Comparison of ENCODE assay signal across 23 cellular contexts in genomic region chr15:63395730-63396545, GRCh38. TPM values are rescaled to one million over a fixed set of nuclear protein-coding genes. Genes with fewer than 3 reads are reported as not detected.
DNase-seq lines count a peak whose midpoint lies in the region; ATAC-seq and TF ChIP-seq lines count a peak whose summit lies in the region.
"Had no signal": no experiment of that assay in that cellular context is flagged by ENCODE, and none has a peak within 500 bp of the region (broad histone marks: within the 10 kb centered on the region; RNA-seq: fewer than 3 reads in every experiment).

No MANE protein-coding gene starts in this region.

- H4K5ac ChIP-seq in H9 (ENCODE audit: insufficient read length, low read depth, low read length): no peak overlapping the region

- no peaks in the 10 kb centered on the region for H3K23me2 ChIP-seq in H9 (ENCODE audit: insufficient read length, low read depth, low read length, poor library complexity, severe bottlenecking)

- no peak for TF ChIP-seq CTCF in body of pancreas (IDR thresholded peaks at IDR 0.05)
- no peak for TF ChIP-seq CTCF in H9 (conservative IDR thresholded peaks at IDR 0.05)

- peak overlapping the region in 1 of 8 donors; percentile 16 for H3K27ac Mint-ChIP-seq in CD8-positive, alpha-beta memory T cell
- 0 out of 7 replicates have a peak overlapping the region, but pooled peaks of 1 of the 3 experiments have one; percentile 18 for H3K27ac Mint-ChIP-seq in H9
- H3K27ac Mint-ChIP-seq in activated naive CD8-positive, alpha-beta T cell treated with anti-CD3 and anti-CD28 coated beads, Interleukin-2, amount 50 U/mL, for 24 hours: no peak overlapping the region
- H3K27ac Mint-ChIP-seq: mesothelial cell of epicardium; stimulated activated memory B cell treated with anti-CD40 and anti-IgM and Interleukin-4, amounts not matched to agents 10 μg/mL and 1 μg/mL and 100 μg/mL, for 72 hours; T-cell had no signal

- H3K14ac ChIP-seq in H9 (ENCODE audit: insufficient read depth, low read length): no peak overlapping the region

- no peak overlapping the region for H2BK120ac ChIP-seq in H9 (ENCODE audit: low read depth, low read length, poor library complexity, severe bottlenecking)

- no peak for TF ChIP-seq POLR2A in body of pancreas (IDR thresholded peaks at IDR 0.05)

- no peaks in the 10 kb centered on the region for H3K9me3 ChIP-seq in CD8-positive, alpha-beta memory T cell (ENCODE audit: low read length)
- H3K9me3 ChIP-seq in HUES48 (ENCODE audit: control insufficient read depth, insufficient read depth, low read length) (no peaks in the 10 kb centered on the region), body of pancreas (no peaks in the 10 kb centered on the region), mucosa of rectum (ENCODE audit: control insufficient read depth in 2 of 2, low read length in 2 of 2) (no peaks in the 10 kb centered on the region), H9 (ENCODE audit: control insufficient read depth, low read depth, low read length) (no peaks in the 10 kb centered on the region)
- H3K9me3 ChIP-seq: ascending aorta, SJSA1, suprapubic skin, uterus had no signal

- 77 to 79% methylated on average over 8 to 9 of the region's 9 CpGs for WGBS in body of pancreas, 2 donors
- no CpG with 5 or more reads among the region's 9 CpGs for WGBS in H9 (ENCODE audit: extremely low coverage, insufficient read length, low lambda C conversion rate)

- peak; percentile 13 for ATAC-seq in body of pancreas
- ATAC-seq in activated naive CD8-positive, alpha-beta T cell treated with anti-CD3 and anti-CD28 coated beads, Interleukin-2, amount 50 U/mL, for 24 hours: no peak
- ATAC-seq: naive thymus-derived CD8-positive, alpha-beta T cell; stimulated activated memory B cell treated with anti-CD40 and anti-IgM and Interleukin-4, amounts not matched to agents 10 μg/mL and 1 μg/mL and 100 μg/mL, for 72 hours; T-cell had no signal

- no peaks in the 10 kb centered on the region for H3K4me1 ChIP-seq in CD8-positive, alpha-beta memory T cell (ENCODE audit: insufficient read depth, low read length)
- H3K4me1 ChIP-seq in HUES48 (ENCODE audit: control insufficient read depth, insufficient read depth, low read length) (peaks cover 10% of the 10 kb centered on the region), body of pancreas (peaks cover 48% of the 10 kb centered on the region), mucosa of rectum (ENCODE audit: control insufficient read depth in 2 of 2, insufficient read depth in 2 of 2, low read length in 2 of 2) (peaks cover 5 to 9% of the 10 kb centered on the region in 2 donors), H9 (ENCODE audit: insufficient read depth, low read length) (peaks cover 4% of the 10 kb centered on the region; the same call in 1 of the 2 replicates)
- H3K4me1 ChIP-seq: ascending aorta, SJSA1, uterus had no signal

- POLR2A ChIA-PET in CD8-positive, alpha-beta memory T cell (lab: Charles Lee): no interaction called here

- intact Hi-C loops in body of pancreas (cut with DNase I): no loop called here

- no peak for DNase-seq in CD8-positive, alpha-beta memory T cell
- DNase-seq in body of pancreas: no peak
- no peak for DNase-seq in H9
- no peak for DNase-seq in amygdala (lab: John Stamatoyannopoulos, UW)
- no peak for DNase-seq in activated naive CD8-positive, alpha-beta T cell treated with anti-CD3 and anti-CD28 coated beads, Interleukin-2, amount 50 U/mL, for 24 hours
- DNase-seq: dorsolateral prefrontal cortex; head of caudate nucleus; naive thymus-derived CD8-positive, alpha-beta T cell; NCI-H1417 treated with DMSO at 0.1 percent for 48 hours; NCI-H446 treated with DMSO at 0.1 percent for 48 hours; stimulated activated CD4-positive, alpha-beta T cell treated with anti-CD3 and anti-CD28 coated beads, Interleukin-2, amount 100 ng/mL, for 48 hours; T-cell; uterus had no signal

- CTCF ChIA-PET in CD8-positive, alpha-beta memory T cell (lab: Charles Lee): no interaction called here

- H3K56ac ChIP-seq in H9 (ENCODE audit: insufficient read length, low read depth, low read length): no peak overlapping the region

- H3K9ac ChIP-seq in HUES48 (ENCODE audit: low read depth, low read length) (no peak overlapping the region), mucosa of rectum (ENCODE audit: low read depth in 1 of 2, low read length in 2 of 2) (no peak overlapping the region), H9 (ENCODE audit: extremely low read depth, insufficient read length, low read length) (no peak overlapping the region)

- H3K9me3 Mint-ChIP-seq in CD8-positive, alpha-beta memory T cell: no peaks in the 10 kb centered on the region
- H3K9me3 Mint-ChIP-seq in H9: no peaks in the 10 kb centered on the region; a peak in 1 of 5 replicates
- no peaks in the 10 kb centered on the region for H3K9me3 Mint-ChIP-seq in activated naive CD8-positive, alpha-beta T cell treated with anti-CD3 and anti-CD28 coated beads, Interleukin-2, amount 50 U/mL, for 24 hours
- H3K9me3 Mint-ChIP-seq: CD14-positive monocyte; central memory CD8-positive, alpha-beta T cell; mesothelial cell of epicardium; naive thymus-derived CD8-positive, alpha-beta T cell; stimulated activated memory B cell treated with anti-CD40 and anti-IgM and Interleukin-4, amounts not matched to agents 10 μg/mL and 1 μg/mL and 100 μg/mL, for 72 hours; T-cell had no signal

- H3K4me2 ChIP-seq in H9 (ENCODE audit: insufficient read depth, insufficient read length, low read length): no peak overlapping the region

- peaks cover 6 to 8% (median 7%) of the 10 kb centered on the region in 3 donors for H3K4me1 Mint-ChIP-seq in CD8-positive, alpha-beta memory T cell
- peaks cover 21 to 23% of the 10 kb centered on the region in 2 experiments for H3K4me1 Mint-ChIP-seq in H9
- H3K4me1 Mint-ChIP-seq in activated naive CD8-positive, alpha-beta T cell treated with anti-CD3 and anti-CD28 coated beads, Interleukin-2, amount 50 U/mL, for 24 hours: peaks cover 14% of the 10 kb centered on the region
- H3K4me1 Mint-ChIP-seq: stimulated activated memory B cell treated with anti-CD40 and anti-IgM and Interleukin-4, amounts not matched to agents 10 μg/mL and 1 μg/mL and 100 μg/mL, for 72 hours had no signal

- no peak overlapping the region for H3K4me3 ChIP-seq in CD8-positive, alpha-beta memory T cell (ENCODE audit: low read length)
- no peak overlapping the region for H3K4me3 ChIP-seq in HUES48 (ENCODE audit: low read depth, low read length)
- H3K4me3 ChIP-seq in body of pancreas: no peak overlapping the region
- no peak overlapping the region for H3K4me3 ChIP-seq in mucosa of rectum (ENCODE audit: low read length in 2 of 2)
- H3K4me3 ChIP-seq: ascending aorta, dorsolateral prefrontal cortex, SJSA1, suprapubic skin, uterus had no signal

- H2BK20ac ChIP-seq in H9 (ENCODE audit: low read depth, low read length, poor library complexity, severe bottlenecking): no peak overlapping the region

- no peak overlapping the region for H4K91ac ChIP-seq in H9 (ENCODE audit: insufficient read length, low read depth, low read length)

- no peaks in the 10 kb centered on the region for H4K20me1 ChIP-seq in H9 (ENCODE audit: control insufficient read depth, insufficient read depth, insufficient read length)

- H3K79me1 ChIP-seq in H9 (ENCODE audit: insufficient read depth, low read depth, low read length, poor library complexity, severe bottlenecking): no peaks in the 10 kb centered on the region

- no peak overlapping the region for H2BK15ac ChIP-seq in H9 (ENCODE audit: low read depth, low read length)

- H3K4ac ChIP-seq in H9 (ENCODE audit: low read depth, low read length): no peak overlapping the region

- H3K4me3 Mint-ChIP-seq in CD8-positive, alpha-beta memory T cell: no peak overlapping the region
- no peak overlapping the region for H3K4me3 Mint-ChIP-seq in H9
- H3K4me3 Mint-ChIP-seq in activated naive CD8-positive, alpha-beta T cell treated with anti-CD3 and anti-CD28 coated beads, Interleukin-2, amount 50 U/mL, for 24 hours: no peak overlapping the region
- H3K4me3 Mint-ChIP-seq: CD14-positive monocyte; central memory CD8-positive, alpha-beta T cell; mesothelial cell of epicardium; naive thymus-derived CD8-positive, alpha-beta T cell; stimulated activated memory B cell treated with anti-CD40 and anti-IgM and Interleukin-4, amounts not matched to agents 10 μg/mL and 1 μg/mL and 100 μg/mL, for 72 hours; T-cell had no signal

- no peaks in the 10 kb centered on the region for H3K27me3 ChIP-seq in CD8-positive, alpha-beta memory T cell (ENCODE audit: insufficient read depth, low read length, poor library complexity, severe bottlenecking)
- H3K27me3 ChIP-seq in HUES48 (ENCODE audit: control insufficient read depth, insufficient read depth, low read length) (peaks cover 16% of the 10 kb centered on the region), body of pancreas (no peaks in the 10 kb centered on the region), mucosa of rectum (ENCODE audit: control insufficient read depth in 2 of 2, insufficient read depth in 2 of 2, low read length in 2 of 2) (no peaks in the 10 kb centered on the region), H9 (ENCODE audit: insufficient read depth, low read length) (peaks cover 7% of the 10 kb centered on the region; the same call in 1 of the 2 replicates)
- H3K27me3 ChIP-seq: ascending aorta, SJSA1, suprapubic skin, uterus had no signal

- no peaks in the 10 kb centered on the region for H3K36me3 ChIP-seq in CD8-positive, alpha-beta memory T cell (ENCODE audit: insufficient read depth, low read length)
- no peaks in the 10 kb centered on the region for H3K36me3 ChIP-seq in HUES48 (ENCODE audit: control insufficient read depth, insufficient read depth, low read length)
- no peaks in the 10 kb centered on the region for H3K36me3 ChIP-seq in body of pancreas (replicated peaks in 1 of 2; ENCODE audit: insufficient read depth in 1 of 2, low read depth in 2 of 2)
- peaks cover 0 to 6% of the 10 kb centered on the region in 2 donors for H3K36me3 ChIP-seq in mucosa of rectum (ENCODE audit: control insufficient read depth in 2 of 2, insufficient read depth in 2 of 2, low read length in 2 of 2)
- H3K36me3 ChIP-seq: ascending aorta, SJSA1, suprapubic skin, uterus had no signal

- H2AK5ac ChIP-seq in H9 (ENCODE audit: insufficient read length, low read length): no peak overlapping the region

- H2BK5ac ChIP-seq in H9 (ENCODE audit: insufficient read length, low read length): no peak overlapping the region

- H3K27me3 Mint-ChIP-seq in CD8-positive, alpha-beta memory T cell: peaks cover 9 to 57% of the 10 kb centered on the region in 2 donors
- peaks cover 80% of the 10 kb centered on the region for H3K27me3 Mint-ChIP-seq in H9 (ENCODE audit: low read depth)
- H3K27me3 Mint-ChIP-seq in activated naive CD8-positive, alpha-beta T cell treated with anti-CD3 and anti-CD28 coated beads, Interleukin-2, amount 50 U/mL, for 24 hours: peaks cover 11% of the 10 kb centered on the region

- H3K18ac ChIP-seq in H9 (ENCODE audit: insufficient read length, low read depth, low read length): no peak overlapping the region

- no peak overlapping the region for H3K23ac ChIP-seq in H9 (ENCODE audit: insufficient read length, low read depth, low read length)

- H4K8ac ChIP-seq in H9 (replicated peaks; ENCODE audit: insufficient read length, low read depth, low read length): no peak overlapping the region

- peak overlapping the region; percentile 71 for H3K27ac ChIP-seq in CD8-positive, alpha-beta memory T cell (ENCODE audit: low read depth, low read length)
- H3K27ac ChIP-seq in HUES48 (ENCODE audit: low read depth, low read length): peak overlapping the region; percentile 56
- peak overlapping the region in 3 of 4 donors; percentile 52 to 68 (median 55) for H3K27ac ChIP-seq in body of pancreas
- peak overlapping the region; percentile 17 to 43 for H3K27ac ChIP-seq in mucosa of rectum (ENCODE audit: low read depth in 2 of 2, low read length in 2 of 2)
- no peak overlapping the region for H3K27ac ChIP-seq in H9 (ENCODE audit: insufficient read length, low read depth, low read length)
- H3K27ac ChIP-seq: ascending aorta, dorsolateral prefrontal cortex, SJSA1, suprapubic skin, uterus had no signal

- H3K36me3 Mint-ChIP-seq in CD8-positive, alpha-beta memory T cell: no peaks in the 10 kb centered on the region
- no peaks in the 10 kb centered on the region for H3K36me3 Mint-ChIP-seq in H9 (ENCODE audit: insufficient read depth in 1 of 3, low read depth in 3 of 3)
- H3K36me3 Mint-ChIP-seq in activated naive CD8-positive, alpha-beta T cell treated with anti-CD3 and anti-CD28 coated beads, Interleukin-2, amount 50 U/mL, for 24 hours (ENCODE audit: low read depth): no peaks in the 10 kb centered on the region
- H3K36me3 Mint-ChIP-seq: activated naive CD4-positive, alpha-beta T cell treated with anti-CD3 and anti-CD28 coated beads, Interleukin-2, amount 50 U/mL, for 72 hours; CD14-positive monocyte; mesothelial cell of epicardium; naive thymus-derived CD8-positive, alpha-beta T cell; stimulated activated memory B cell treated with anti-CD40 and anti-IgM and Interleukin-4, amounts not matched to agents 10 μg/mL and 1 μg/mL and 100 μg/mL, for 72 hours; T-cell had no signal

- no peak overlapping the region for H3T11ph ChIP-seq in H9 (ENCODE audit: low read length)

- no peak overlapping the region for H2BK12ac ChIP-seq in H9 (ENCODE audit: insufficient read length, low read depth, low read length)

- no peak overlapping the region for H2AFZ ChIP-seq in H9 (ENCODE audit: low read length)

- H3K79me2 ChIP-seq in H9 (ENCODE audit: insufficient read depth, low read length): no peaks in the 10 kb centered on the region

RNA-seq across cellular contexts. Expression of gene CA12, which starts 14.3 kb away (rescaled TPM):
- total RNA-seq in CD8-positive, alpha-beta memory T cell: not detected
- polyA plus RNA-seq in CD8-positive, alpha-beta memory T cell: 0.08 TPM
- 10 to 100 TPM; 16.1 to 25.7 TPM for total RNA-seq in body of pancreas
- 0.42 and 0.68 TPM in 2 replicates for total RNA-seq in H9 (2021)
- total RNA-seq: naive thymus-derived CD8-positive, alpha-beta T cell had no signal
- polyA plus RNA-seq: CD14-positive monocyte; naive thymus-derived CD8-positive, alpha-beta T cell had no signal

Comparison
In these comparisons a context has a peak if more than half of its experiments do, and no peak if none do; other contexts are left out.
1. RNA of gene CA12, which starts 14.3 kb away (total RNA-seq): 16.1 to 25.7 TPM in body of pancreas; 0.42 to 0.68 TPM in H9 and not detected in CD8-positive, alpha-beta memory T cell; every median in the first group is over 10 times any median in the second.